ENCODE assay signal across 26 cellular contexts in genomic region chr7:47354831-47355541, GRCh38.
DNase-seq lines count a peak whose midpoint lies in the region; ATAC-seq and TF ChIP-seq lines count a peak whose summit lies in the region.
"Had no signal": no experiment of that assay in that cellular context is flagged by ENCODE, and none has a peak within 500 bp of the region (broad histone marks: within the 10 kb centered on the region; RNA-seq: fewer than 3 reads in every experiment).

No MANE protein-coding gene starts in this region.

- TF ChIP-seq CTCF in adrenal gland (IDR thresholded peaks at IDR 0.05) (no peak), mucosa of descending colon (IDR thresholded peaks at IDR 0.05) (no peak), stomach (IDR thresholded peaks at IDR 0.05) (no peak)

- TF ChIP-seq EP300 in stomach (IDR thresholded peaks at IDR 0.05): no peak

- H3K36me3 ChIP-seq in adrenal gland (replicated peaks in 1 of 2) (no peaks in the 10 kb centered on the region), mucosa of descending colon (ENCODE audit: low read depth) (no peaks in the 10 kb centered on the region), stomach (peaks cover 0 to 12% (median 4%) of the 10 kb centered on the region in 4 donors)
- H3K36me3 ChIP-seq: brain microvascular endothelial cell, suprapubic skin had no signal

- H3K4me3 ChIP-seq in adrenal gland (no peak overlapping the region), mucosa of descending colon (no peak overlapping the region), stomach (no peak overlapping the region)
- H3K4me3 ChIP-seq: MG63, SJSA1, suprapubic skin had no signal

- H3K9me3 ChIP-seq in adrenal gland (replicated peaks in 1 of 3) (no peaks in the 10 kb centered on the region), mucosa of descending colon (no peaks in the 10 kb centered on the region), stomach (no peaks in the 10 kb centered on the region)
- H3K9me3 ChIP-seq: MG63, SJSA1, suprapubic skin had no signal

- H3K27me3 ChIP-seq in adrenal gland: no peaks in the 10 kb centered on the region
- no peaks in the 10 kb centered on the region for H3K27me3 ChIP-seq in stomach
- H3K27me3 ChIP-seq: brain microvascular endothelial cell, MG63, SJSA1, suprapubic skin had no signal

- H3K27ac ChIP-seq in adrenal gland (peak overlapping the region in 1 of 5 donors; percentile 47), stomach (peak overlapping the region; percentile 25 to 67 (median 56))
- H3K27ac ChIP-seq: brain microvascular endothelial cell, SJSA1, suprapubic skin had no signal

- H3K4me1 ChIP-seq in adrenal gland (replicated peaks in 1 of 2) (peaks cover 4 to 13% of the 10 kb centered on the region in 2 donors), mucosa of descending colon (ENCODE audit: low read depth) (peaks cover 30% of the 10 kb centered on the region), stomach (peaks cover 23 to 53% (median 32%) of the 10 kb centered on the region in 4 donors)
- H3K4me1 ChIP-seq: SJSA1 had no signal

- WGBS in adrenal gland, 4 donors: 67 to 77% (median 71%) methylated on average over 14 to 22 of the region's 22 CpGs
- WGBS in stomach, 5 donors: 41 to 76% (median 52%) methylated on average over 20 to 22 of the region's 22 CpGs

- intact Hi-C loops in adrenal gland (cut with DNase I) (no loop called here), left cardiac atrium (cut with DNase I) (no loop called here), mucosa of descending colon (cut with DNase I, micrococcal nuclease) (no loop called here), stomach (cut with DNase I; ENCODE audit: low total_unique reads) (no loop called here)

- DNase-seq in adrenal gland: peak in 6 of 7 donors; percentile 46 to 71 (median 50)
- DNase-seq in left cardiac atrium: peak; percentile 56
- DNase-seq in mucosa of descending colon: peak; percentile 94 to 96 (median 94)
- peak; percentile 83 for DNase-seq in stomach
- DNase-seq in activated CD4-positive, alpha-beta T cell treated with anti-CD3 and anti-CD28 coated beads for 1 hour: no peak
- DNase-seq in activated CD8-positive, alpha-beta memory T cell treated with anti-CD3 and anti-CD28 coated beads, Interleukin-2, amount 50 U/mL, for 48 hours: no peak
- no peak for DNase-seq in pons (ENCODE audit: low spot score)
- DNase-seq: activated gamma-delta T cell treated with Interleukin-2 at 50 U/mL for 16 hours; activated T-cell treated with anti-CD3 and anti-CD28 coated beads, Interleukin-2, amount 50 U/mL, for 1 hour; brain microvascular endothelial cell; effector CD8-positive, alpha-beta T cell; EL; foreskin fibroblast; HCEC 1CT; immature natural killer cell; KBM-7; MG63; NCI-H1417; NCI-H510A treated with DMSO at 0.1 percent for 48 hours; stimulated activated CD4-positive, alpha-beta T cell treated with anti-CD3 and anti-CD28 coated beads, Interleukin-2, amount 100 ng/mL, for 48 hours; T-helper 1 cell had no signal

- ATAC-seq in left cardiac atrium: peak; percentile 67 to 68
- ATAC-seq in mucosa of descending colon: peak; percentile 91
- no peak for ATAC-seq in GM19035 (IDR thresholded peaks at IDR 0.05; ENCODE audit: unreplicated experiment)
- ATAC-seq: Panc1; stimulated activated memory B cell treated with anti-CD40 and anti-IgM and Interleukin-4, amounts not matched to agents 10 μg/mL and 1 μg/mL and 100 μg/mL, for 72 hours had no signal

- TF ChIP-seq POLR2A in adrenal gland (IDR thresholded peaks at IDR 0.05): no peak
- TF ChIP-seq POLR2A in stomach (IDR thresholded peaks at IDR 0.05): no peak

Comparison
In these comparisons a context has a peak if more than half of its experiments do, and no peak if none do; other contexts are left out.
1. DNase-seq: peak in adrenal gland (6 of 7), left cardiac atrium (single experiment), mucosa of descending colon (3 of 3) and stomach (single experiment); none in activated CD4-positive, alpha-beta T cell treated with anti-CD3 and anti-CD28 coated beads for 1 hour (single experiment), activated CD8-positive, alpha-beta memory T cell treated with anti-CD3 and anti-CD28 coated beads, Interleukin-2, amount 50 U/mL, for 48 hours (single experiment) and pons (single experiment).